20 cellular contexts compared by ENCODE assay signal in genomic region chr18:3932285-3932684, GRCh38.
DNase-seq lines count a peak whose midpoint lies in the region; TF ChIP-seq lines count a peak whose summit lies in the region.
"Had no signal": no experiment of that assay in that cellular context is flagged by ENCODE, and none has a peak within 500 bp of the region (broad histone marks: within the 10 kb centered on the region; RNA-seq: fewer than 3 reads in every experiment).

No MANE protein-coding gene starts in this region.

- no peak overlapping the region for H3K4me3 Mint-ChIP-seq in T-helper 2 cell treated with Interferon-gamma antibody and Interleukin-4, amounts not matched to agents 5 μg/mL and 100 μg/mL, for 36 hours
- H3K4me3 Mint-ChIP-seq: CD8-positive, alpha-beta T cell; GM23338; H9 had no signal

- no peaks in the 10 kb centered on the region for H3K27me3 Mint-ChIP-seq in T-helper 2 cell treated with Interferon-gamma antibody and Interleukin-4, amounts not matched to agents 5 μg/mL and 100 μg/mL, for 36 hours (ENCODE audit: low read depth)

- H3K4me3 ChIP-seq in dorsolateral prefrontal cortex, result no peak overlapping the region
- H3K4me3 ChIP-seq: A549, GM23338, MG63, Peyer's patch had no signal

- intact Hi-C loops in dorsolateral prefrontal cortex (cut with DNase I) (no loop called here), posterior cingulate gyrus (cut with DNase I) (no loop called here)

- no peaks in the 10 kb centered on the region for H3K36me3 Mint-ChIP-seq in T-helper 2 cell treated with Interferon-gamma antibody and Interleukin-4, amounts not matched to agents 5 μg/mL and 100 μg/mL, for 36 hours (ENCODE audit: low read depth)
- H3K36me3 Mint-ChIP-seq: CD8-positive, alpha-beta T cell had no signal

- H3K27ac Mint-ChIP-seq in T-helper 2 cell treated with Interferon-gamma antibody and Interleukin-4, amounts not matched to agents 5 μg/mL and 100 μg/mL, for 36 hours, result no peak overlapping the region
- H3K27ac Mint-ChIP-seq: CD8-positive, alpha-beta T cell; GM23338; H9 had no signal

- no peaks in the 10 kb centered on the region for H3K4me1 Mint-ChIP-seq in T-helper 2 cell treated with Interferon-gamma antibody and Interleukin-4, amounts not matched to agents 5 μg/mL and 100 μg/mL, for 36 hours (ENCODE audit: low read depth)

- no peaks in the 10 kb centered on the region for H3K27me3 ChIP-seq in dorsolateral prefrontal cortex
- H3K27me3 ChIP-seq: MG63, Peyer's patch had no signal

- peak overlapping the region in 31 of 59 donors; percentile 2 to 84 (median 66) for H3K27ac ChIP-seq in dorsolateral prefrontal cortex
- H3K27ac ChIP-seq: A549, Peyer's patch had no signal

- no peak for TF ChIP-seq CTCF in dorsolateral prefrontal cortex (IDR thresholded peaks at IDR 0.05 in 54 of 56, conservative IDR thresholded peaks at IDR 0.05 in 2 of 56; ENCODE audit: low read depth in 1 of 56, partially characterized antibody in 56 of 56)

- DNase-seq in DMS 273 treated with DMSO at 0.1 percent for 48 hours (lab: John Stamatoyannopoulos, UW) (peak; percentile 75), NCI-H446 treated with DMSO at 0.1 percent for 48 hours (lab: John Stamatoyannopoulos, UW) (peak; percentile 88), dorsolateral prefrontal cortex (peak in 8 of 10 donors; percentile 22 to 77 (median 56)), posterior cingulate gyrus (peak in 9 of 10 donors; percentile 17 to 91 (median 62)), GM19240 (ENCODE audit: insufficient read length, low spot score) (no peak)
- no peak for DNase-seq in activated naive CD4-positive, alpha-beta T cell treated with Interleukin-2 at 50 U/mL for 16 hours
- no peak for DNase-seq in T-helper 2 cell treated with Interferon-gamma antibody and Interleukin-4, amounts not matched to agents 5 μg/mL and 100 μg/mL, for 36 hours (ENCODE audit: low spot score)
- DNase-seq: CD8-positive, alpha-beta T cell; H9; KG1; MG63; NCI-H1105 treated with DMSO at 0.1 percent for 48 hours; NCI-H146; NCI-H1930; NCI-H2107; Peyer's patch; SHP77 treated with DMSO at 0.1 percent for 48 hours; T-helper 1 cell had no signal

- H3K9me3 Mint-ChIP-seq in T-helper 2 cell treated with Interferon-gamma antibody and Interleukin-4, amounts not matched to agents 5 μg/mL and 100 μg/mL, for 36 hours, result no peaks in the 10 kb centered on the region
- H3K9me3 Mint-ChIP-seq: CD8-positive, alpha-beta T cell; GM23338; H9 had no signal

Comparison
In these comparisons a context has a peak if more than half of its experiments do, and no peak if none do; other contexts are left out.
1. DNase-seq: peak in DMS 273 treated with DMSO at 0.1 percent for 48 hours (single experiment), NCI-H446 treated with DMSO at 0.1 percent for 48 hours (single experiment), dorsolateral prefrontal cortex (8 of 10) and posterior cingulate gyrus (9 of 10); none in activated naive CD4-positive, alpha-beta T cell treated with Interleukin-2 at 50 U/mL for 16 hours (single experiment), T-helper 2 cell treated with Interferon-gamma antibody and Interleukin-4, amounts not matched to agents 5 μg/mL and 100 μg/mL, for 36 hours (single experiment) and GM19240 (single experiment).